In the genomic region with DNA sequence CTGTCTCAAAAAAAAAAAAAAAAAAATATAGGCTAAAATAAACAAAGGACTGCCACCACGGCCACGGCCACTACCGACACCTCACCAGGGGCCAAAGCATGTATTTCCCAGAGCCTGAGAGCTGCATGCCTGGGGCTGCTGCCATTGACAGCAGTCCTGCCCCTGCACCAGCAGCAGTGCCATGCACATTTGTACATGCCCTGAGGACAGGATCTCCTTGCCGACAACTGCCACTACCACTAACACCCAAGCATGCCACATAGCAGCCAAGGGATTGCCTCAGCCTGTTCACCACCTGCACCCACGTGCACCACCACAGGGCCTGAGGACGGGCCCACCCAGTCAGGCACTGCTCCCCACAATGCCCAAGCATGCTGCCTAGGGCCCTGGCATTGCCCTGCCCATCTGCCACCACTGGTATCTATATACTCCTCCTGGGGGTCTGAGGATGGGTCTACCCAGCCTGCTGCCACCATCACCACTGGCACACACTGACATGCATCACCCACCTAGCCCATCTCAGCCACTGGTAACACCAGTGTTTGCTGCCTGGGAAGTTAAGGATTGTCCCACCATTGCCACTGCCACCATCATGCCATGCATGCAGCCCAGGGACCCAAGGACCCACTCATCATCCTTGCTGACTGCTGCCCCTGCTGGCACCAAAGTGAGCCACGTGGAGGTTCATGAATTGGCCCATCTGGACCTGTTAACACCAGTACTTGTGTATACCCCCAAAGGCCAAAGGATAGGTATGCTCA, we compare ENCODE assay signal across 16 cellular contexts. TPM values are rescaled to one million over a fixed set of nuclear protein-coding genes. Genes with fewer than 3 reads are reported as not detected.
DNase-seq lines count a peak whose midpoint lies in the region; ATAC-seq and TF ChIP-seq lines count a peak whose summit lies in the region.
"Had no signal": no experiment of that assay in that cellular context is flagged by ENCODE, and none has a peak within 500 bp of the region (broad histone marks: within the 10 kb centered on the region; RNA-seq: fewer than 3 reads in every experiment).

No MANE protein-coding gene starts in this region.

- 48% methylated on average over 7 of the region's 7 CpGs for WGBS in SK-N-SH (ENCODE audit: low lambda C conversion rate)

- peak overlapping the region; percentile 29 for H3K27ac Mint-ChIP-seq in central memory CD8-positive, alpha-beta T cell (ENCODE audit: low read depth)
- H3K27ac Mint-ChIP-seq: T-cell had no signal

- H3K9ac ChIP-seq in SK-N-SH (no peak overlapping the region), KMS-11 (no peak overlapping the region)
- H3K9ac ChIP-seq: parathyroid adenoma had no signal

- H3K27me3 Mint-ChIP-seq in central memory CD8-positive, alpha-beta T cell = peaks cover 44% of the 10 kb centered on the region

- H4K20me1 ChIP-seq in SK-N-SH (ENCODE audit: insufficient read depth) = no peaks in the 10 kb centered on the region
- H4K20me1 ChIP-seq in KMS-11 (ENCODE audit: insufficient read depth) = no peaks in the 10 kb centered on the region
- H4K20me1 ChIP-seq in osteoblast (ENCODE audit: insufficient read depth, low read length) = no peaks in the 10 kb centered on the region

- H3K4me3 ChIP-seq in SK-N-SH (ENCODE audit: low read depth in 2 of 2, low read length in 1 of 2) = no peak overlapping the region
- H3K4me3 ChIP-seq in KMS-11 (IDR thresholded peaks at IDR 0.05; ENCODE audit: insufficient read depth, low read depth, low read length) = no peak overlapping the region
- no peak overlapping the region for H3K4me3 ChIP-seq in osteoblast (ENCODE audit: insufficient read depth, low read length)
- H3K4me3 ChIP-seq: dorsolateral prefrontal cortex had no signal

- H3K27ac ChIP-seq in SK-N-SH (ENCODE audit: low read depth in 2 of 2, low read length in 1 of 2) (no peak overlapping the region), KMS-11 (no peak overlapping the region), osteoblast (ENCODE audit: low read depth, low read length) (no peak overlapping the region)
- H3K27ac ChIP-seq: dorsolateral prefrontal cortex, parathyroid adenoma had no signal

- CTCF ChIA-PET in SK-N-SH (lab: Yijun Ruan, JAX) = interaction anchor here (1.0 to 6.1 kb wide), 3 partner anchors 9 to 196 kb away, joined by 4 to 94 read pairs (median 48); no protein-coding TSS in a partner anchor

- ATAC-seq in SK-N-SH treated with all-trans-retinoic acid at 6 μM for 48 hours = no peak
- ATAC-seq in central memory CD8-positive, alpha-beta T cell (replicated peaks; ENCODE audit: extremely low read depth, poor library complexity, severe bottlenecking) = no peak

- H3K9me3 Mint-ChIP-seq in central memory CD8-positive, alpha-beta T cell = no peaks in the 10 kb centered on the region
- H3K9me3 Mint-ChIP-seq: T-cell had no signal

- no peak overlapping the region for H2AFZ ChIP-seq in SK-N-SH (ENCODE audit: low read depth)
- H2AFZ ChIP-seq in KMS-11 (ENCODE audit: low read depth) = no peak overlapping the region
- H2AFZ ChIP-seq in osteoblast (ENCODE audit: low read length) = no peak overlapping the region
- H2AFZ ChIP-seq: parathyroid adenoma had no signal

- no peaks in the 10 kb centered on the region for H3K36me3 Mint-ChIP-seq in central memory CD8-positive, alpha-beta T cell (ENCODE audit: insufficient read depth)
- H3K36me3 Mint-ChIP-seq: T-cell had no signal

- H3K79me2 ChIP-seq in SK-N-SH (ENCODE audit: insufficient read depth) (no peaks in the 10 kb centered on the region), KMS-11 (ENCODE audit: insufficient read depth, low read depth) (no peaks in the 10 kb centered on the region), osteoblast (ENCODE audit: insufficient read depth, low read length) (no peaks in the 10 kb centered on the region)
- H3K79me2 ChIP-seq: parathyroid adenoma had no signal

- H3F3A ChIP-seq in SK-N-SH (replicated peaks; ENCODE audit: insufficient read depth) = peaks cover 4% of the 10 kb centered on the region

- TF ChIP-seq CTCF in SK-N-SH (IDR thresholded peaks at IDR 0.05) (peak; percentile 22; the same call in 1 of the 2 replicates), KMS-11 (conservative IDR thresholded peaks at IDR 0.05; ENCODE audit: low read depth, low read length) (peak; percentile 32; the same call in 1 of the 2 replicates), osteoblast (IDR thresholded peaks at IDR 0.05; ENCODE audit: extremely low read depth, low read depth, low read length) (peak; percentile 28)

- TF ChIP-seq RAD21 in SK-N-SH (IDR thresholded peaks at IDR 0.05; ENCODE audit: low read length) = no peak

- peaks cover 0 to 3% of the 10 kb centered on the region in 2 experiments; a peak in 1 of 4 replicates for H3K4me1 ChIP-seq in SK-N-SH (ENCODE audit: control insufficient read depth in 1 of 2, insufficient read depth in 2 of 2, low read depth in 1 of 2, low read length in 1 of 2)
- no peaks in the 10 kb centered on the region for H3K4me1 ChIP-seq in KMS-11 (ENCODE audit: low read depth, poor library complexity, severe bottlenecking)
- no peaks in the 10 kb centered on the region for H3K4me1 ChIP-seq in osteoblast (ENCODE audit: insufficient read depth, low read length)
- H3K4me1 ChIP-seq: parathyroid adenoma had no signal

- H3K4me1 Mint-ChIP-seq in central memory CD8-positive, alpha-beta T cell = no peaks in the 10 kb centered on the region

- H3K4me3 Mint-ChIP-seq in central memory CD8-positive, alpha-beta T cell = no peak overlapping the region
- H3K4me3 Mint-ChIP-seq: T-cell had no signal

- no peaks in the 10 kb centered on the region for H3K36me3 ChIP-seq in SK-N-SH (replicated peaks in 1 of 2; ENCODE audit: control insufficient read depth in 1 of 2, insufficient read depth in 2 of 2, low read length in 1 of 2)
- H3K36me3 ChIP-seq in KMS-11 (ENCODE audit: insufficient read depth) = no peaks in the 10 kb centered on the region
- H3K36me3 ChIP-seq in osteoblast (ENCODE audit: insufficient read depth, low read length) = no peaks in the 10 kb centered on the region

- peaks cover 4% of the 10 kb centered on the region; the same call in 1 of the 2 replicates for H3K27me3 ChIP-seq in SK-N-SH (ENCODE audit: insufficient read depth)
- peaks cover 23% of the 10 kb centered on the region; the same call in 1 of the 2 replicates for H3K27me3 ChIP-seq in KMS-11 (ENCODE audit: insufficient read depth, low read depth)
- H3K27me3 ChIP-seq in osteoblast (ENCODE audit: insufficient read depth, low read length) = peaks cover 11% of the 10 kb centered on the region

- no peak for DNase-seq in SK-N-SH
- no peak for DNase-seq in central memory CD8-positive, alpha-beta T cell (ENCODE audit: low spot score in 2 of 2)
- DNase-seq in osteoblast (ENCODE audit: insufficient read length, low spot score, missing footprints) = peak; percentile 38
- no peak for DNase-seq in NCI-H1436 (lab: John Stamatoyannopoulos, UW)
- no peak for DNase-seq in OCI-M1 (lab: John Stamatoyannopoulos, UW)
- no peak for DNase-seq in HCEC 1CT
- DNase-seq: ACHN; activated T-cell treated with anti-CD3 and anti-CD28 coated beads, Interleukin-2, amount 50 U/mL, for 48 hours; mesenchymal stem cell; NCI-H345; stimulated activated CD4-positive, alpha-beta T cell treated with anti-CD3 and anti-CD28 coated beads, Interleukin-12 subunit alpha, Interleukin-12 subunit beta, amount 100 ng/mL, for 4 hours; T-cell had no signal

- TF ChIP-seq EP300 in SK-N-SH (IDR thresholded peaks at IDR 0.05; ENCODE audit: borderline replicate concordance in 1 of 2, low read depth in 1 of 2, low read length in 1 of 2) = no peak

- POLR2A ChIA-PET in SK-N-SH (lab: Yijun Ruan, JAX) = interaction anchor here (1.2 kb wide), 1 partner anchor 11 kb away, joined by 3 read pairs; the partner anchor contains the start of genes ATF5 and NUP62

- H3K9me3 ChIP-seq in SK-N-SH = no peaks in the 10 kb centered on the region
- no peaks in the 10 kb centered on the region for H3K9me3 ChIP-seq in osteoblast (ENCODE audit: low read depth, low read length)

- H3K4me2 ChIP-seq in SK-N-SH (no peak overlapping the region), KMS-11 (no peak overlapping the region), osteoblast (ENCODE audit: insufficient read depth, low read length) (no peak overlapping the region)

- no peaks in the 10 kb centered on the region for H3K9me2 ChIP-seq in SK-N-SH

TF ChIP-seq in SK-N-SH, 30 proteins besides CTCF, POLR2A, EP300 and RAD21 (continues in another document):
- no peak for TF ChIP-seq SMC3 (IDR thresholded peaks at IDR 0.05; ENCODE audit: low read depth, low read length)
- TF ChIP-seq YY1 (IDR thresholded peaks at IDR 0.05; ENCODE audit: low read depth) = no peak
- TF ChIP-seq, protein P1, sequence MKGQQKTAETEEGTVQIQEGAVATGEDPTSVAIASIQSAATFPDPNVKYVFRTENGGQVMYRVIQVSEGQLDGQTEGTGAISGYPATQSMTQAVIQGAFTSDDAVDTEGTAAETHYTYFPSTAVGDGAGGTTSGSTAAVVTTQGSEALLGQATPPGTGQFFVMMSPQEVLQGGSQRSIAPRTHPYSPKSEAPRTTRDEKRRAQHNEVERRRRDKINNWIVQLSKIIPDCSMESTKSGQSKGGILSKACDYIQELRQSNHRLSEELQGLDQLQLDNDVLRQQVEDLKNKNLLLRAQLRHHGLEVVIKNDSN (IDR thresholded peaks at IDR 0.05; ENCODE audit: borderline replicate concordance, low read depth) = no peak

TF ChIP-seq in SK-N-SH treated with all-trans-retinoic acid at 6 μM for 48 hours, 23 proteins besides CTCF, POLR2A, EP300 and RAD21 (continues in another document):
- TF ChIP-seq ISL1 (CRISPR knock-in tag; IDR thresholded peaks at IDR 0.05) = no peak

RNA-seq across cellular contexts. Expression of gene NUP62, which starts 10.6 kb away (rescaled TPM):
- 14.6 and 16.2 TPM in 2 replicates for polyA plus RNA-seq in SK-N-SH (2012; rRNA removed)
- 11.7 and 14.3 TPM in 2 replicates for polyA plus RNA-seq in SK-N-SH (2012; cell fraction: cytosol; rRNA removed)
- 21.6 and 23.5 TPM in 2 replicates for polyA plus RNA-seq in SK-N-SH (2012; cell fraction: nucleus; rRNA removed)
- 21.2 and 22.8 TPM in 2 replicates for total RNA-seq in osteoblast

RNA-seq across cellular contexts. Expression of gene ATF5, which starts 10.9 kb away (rescaled TPM):
- 11.1 and 11.7 TPM in 2 replicates for polyA plus RNA-seq in SK-N-SH (2012; rRNA removed)
- 10.3 TPM in 2 replicates for polyA plus RNA-seq in SK-N-SH (2012; cell fraction: cytosol; rRNA removed)
- 20.7 and 27.7 TPM in 2 replicates for polyA plus RNA-seq in SK-N-SH (2012; cell fraction: nucleus; rRNA removed)
- total RNA-seq in osteoblast = 6.2 and 8.3 TPM in 2 replicates

RNA-seq across cellular contexts. Expression of gene SIGLEC11, which starts 21.1 kb away (rescaled TPM):
- polyA plus RNA-seq in SK-N-SH (2012; rRNA removed) = not detected in 2 replicates
- not detected in 2 replicates for polyA plus RNA-seq in SK-N-SH (2012; cell fraction: cytosol; rRNA removed)
- polyA plus RNA-seq in SK-N-SH (2012; cell fraction: nucleus; rRNA removed) = not detected in 2 replicates
- total RNA-seq in osteoblast = under 0.01 TPM in 1 of 2 replicates, not detected in the other

RNA-seq across cellular contexts. Expression of gene IL4I1, which starts 43.2 kb away (rescaled TPM):
- 0.35 and 0.50 TPM in 2 replicates for polyA plus RNA-seq in SK-N-SH (2012; rRNA removed)
- 0.27 and 0.31 TPM in 2 replicates for polyA plus RNA-seq in SK-N-SH (2012; cell fraction: cytosol; rRNA removed)
- polyA plus RNA-seq in SK-N-SH (2012; cell fraction: nucleus; rRNA removed) = 0.76 and 0.97 TPM in 2 replicates
- 0.29 and 1.4 TPM in 2 replicates for total RNA-seq in osteoblast
